1 cellular context compared by ENCODE assay signal in the genomic region with DNA sequence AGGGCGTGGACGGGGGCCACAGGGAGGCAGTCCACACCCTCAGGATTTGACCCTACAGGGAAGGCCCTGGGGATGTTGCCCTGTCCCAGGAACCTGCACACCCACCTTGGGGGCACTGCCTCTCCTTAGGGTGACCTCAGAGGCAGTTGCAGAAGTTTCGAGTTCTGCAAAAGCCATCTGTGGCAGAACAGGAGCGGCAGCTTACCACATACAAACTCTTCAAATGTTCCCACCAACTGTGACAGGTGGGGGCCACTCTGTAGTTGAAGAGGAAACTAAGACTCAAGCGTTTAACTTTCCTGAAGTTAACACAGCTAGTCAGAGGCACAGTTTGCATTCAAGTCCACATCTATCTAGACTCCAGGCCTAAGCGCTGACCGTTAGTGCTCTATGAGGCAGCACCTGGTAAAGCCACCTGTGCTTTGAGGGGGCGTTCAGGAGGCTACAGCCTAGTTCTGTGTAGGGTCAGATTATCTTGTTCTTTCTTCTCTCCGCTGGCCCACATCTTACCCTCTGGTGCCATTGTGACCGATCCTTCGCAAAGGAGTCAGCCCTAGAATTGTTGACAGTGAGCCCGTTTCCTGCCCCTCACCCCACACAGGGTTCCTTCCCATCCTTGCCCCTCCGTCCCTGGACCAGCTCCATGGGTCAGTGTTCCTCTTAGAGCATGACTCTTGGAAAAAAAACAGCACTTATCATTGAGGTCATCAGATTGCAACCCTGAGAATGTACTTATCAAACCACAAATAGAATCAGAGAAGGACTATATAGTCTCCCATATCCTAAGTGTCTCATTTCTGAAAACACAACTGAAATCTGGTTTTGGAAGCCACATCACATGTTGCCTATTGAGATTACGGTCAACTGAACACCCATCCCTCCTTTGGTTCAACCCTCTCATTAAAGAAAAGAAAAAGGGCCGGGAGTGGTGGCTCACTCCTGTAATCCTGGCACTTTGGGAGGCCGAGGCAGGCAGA.
TF ChIP-seq lines count a peak whose summit lies in the region.

No MANE protein-coding gene starts in this region.

TF ChIP-seq in GM23338, 12 proteins besides CTCF, POLR2A, EP300 and RAD21 (continued from another document):
- TF ChIP-seq, protein P1, sequence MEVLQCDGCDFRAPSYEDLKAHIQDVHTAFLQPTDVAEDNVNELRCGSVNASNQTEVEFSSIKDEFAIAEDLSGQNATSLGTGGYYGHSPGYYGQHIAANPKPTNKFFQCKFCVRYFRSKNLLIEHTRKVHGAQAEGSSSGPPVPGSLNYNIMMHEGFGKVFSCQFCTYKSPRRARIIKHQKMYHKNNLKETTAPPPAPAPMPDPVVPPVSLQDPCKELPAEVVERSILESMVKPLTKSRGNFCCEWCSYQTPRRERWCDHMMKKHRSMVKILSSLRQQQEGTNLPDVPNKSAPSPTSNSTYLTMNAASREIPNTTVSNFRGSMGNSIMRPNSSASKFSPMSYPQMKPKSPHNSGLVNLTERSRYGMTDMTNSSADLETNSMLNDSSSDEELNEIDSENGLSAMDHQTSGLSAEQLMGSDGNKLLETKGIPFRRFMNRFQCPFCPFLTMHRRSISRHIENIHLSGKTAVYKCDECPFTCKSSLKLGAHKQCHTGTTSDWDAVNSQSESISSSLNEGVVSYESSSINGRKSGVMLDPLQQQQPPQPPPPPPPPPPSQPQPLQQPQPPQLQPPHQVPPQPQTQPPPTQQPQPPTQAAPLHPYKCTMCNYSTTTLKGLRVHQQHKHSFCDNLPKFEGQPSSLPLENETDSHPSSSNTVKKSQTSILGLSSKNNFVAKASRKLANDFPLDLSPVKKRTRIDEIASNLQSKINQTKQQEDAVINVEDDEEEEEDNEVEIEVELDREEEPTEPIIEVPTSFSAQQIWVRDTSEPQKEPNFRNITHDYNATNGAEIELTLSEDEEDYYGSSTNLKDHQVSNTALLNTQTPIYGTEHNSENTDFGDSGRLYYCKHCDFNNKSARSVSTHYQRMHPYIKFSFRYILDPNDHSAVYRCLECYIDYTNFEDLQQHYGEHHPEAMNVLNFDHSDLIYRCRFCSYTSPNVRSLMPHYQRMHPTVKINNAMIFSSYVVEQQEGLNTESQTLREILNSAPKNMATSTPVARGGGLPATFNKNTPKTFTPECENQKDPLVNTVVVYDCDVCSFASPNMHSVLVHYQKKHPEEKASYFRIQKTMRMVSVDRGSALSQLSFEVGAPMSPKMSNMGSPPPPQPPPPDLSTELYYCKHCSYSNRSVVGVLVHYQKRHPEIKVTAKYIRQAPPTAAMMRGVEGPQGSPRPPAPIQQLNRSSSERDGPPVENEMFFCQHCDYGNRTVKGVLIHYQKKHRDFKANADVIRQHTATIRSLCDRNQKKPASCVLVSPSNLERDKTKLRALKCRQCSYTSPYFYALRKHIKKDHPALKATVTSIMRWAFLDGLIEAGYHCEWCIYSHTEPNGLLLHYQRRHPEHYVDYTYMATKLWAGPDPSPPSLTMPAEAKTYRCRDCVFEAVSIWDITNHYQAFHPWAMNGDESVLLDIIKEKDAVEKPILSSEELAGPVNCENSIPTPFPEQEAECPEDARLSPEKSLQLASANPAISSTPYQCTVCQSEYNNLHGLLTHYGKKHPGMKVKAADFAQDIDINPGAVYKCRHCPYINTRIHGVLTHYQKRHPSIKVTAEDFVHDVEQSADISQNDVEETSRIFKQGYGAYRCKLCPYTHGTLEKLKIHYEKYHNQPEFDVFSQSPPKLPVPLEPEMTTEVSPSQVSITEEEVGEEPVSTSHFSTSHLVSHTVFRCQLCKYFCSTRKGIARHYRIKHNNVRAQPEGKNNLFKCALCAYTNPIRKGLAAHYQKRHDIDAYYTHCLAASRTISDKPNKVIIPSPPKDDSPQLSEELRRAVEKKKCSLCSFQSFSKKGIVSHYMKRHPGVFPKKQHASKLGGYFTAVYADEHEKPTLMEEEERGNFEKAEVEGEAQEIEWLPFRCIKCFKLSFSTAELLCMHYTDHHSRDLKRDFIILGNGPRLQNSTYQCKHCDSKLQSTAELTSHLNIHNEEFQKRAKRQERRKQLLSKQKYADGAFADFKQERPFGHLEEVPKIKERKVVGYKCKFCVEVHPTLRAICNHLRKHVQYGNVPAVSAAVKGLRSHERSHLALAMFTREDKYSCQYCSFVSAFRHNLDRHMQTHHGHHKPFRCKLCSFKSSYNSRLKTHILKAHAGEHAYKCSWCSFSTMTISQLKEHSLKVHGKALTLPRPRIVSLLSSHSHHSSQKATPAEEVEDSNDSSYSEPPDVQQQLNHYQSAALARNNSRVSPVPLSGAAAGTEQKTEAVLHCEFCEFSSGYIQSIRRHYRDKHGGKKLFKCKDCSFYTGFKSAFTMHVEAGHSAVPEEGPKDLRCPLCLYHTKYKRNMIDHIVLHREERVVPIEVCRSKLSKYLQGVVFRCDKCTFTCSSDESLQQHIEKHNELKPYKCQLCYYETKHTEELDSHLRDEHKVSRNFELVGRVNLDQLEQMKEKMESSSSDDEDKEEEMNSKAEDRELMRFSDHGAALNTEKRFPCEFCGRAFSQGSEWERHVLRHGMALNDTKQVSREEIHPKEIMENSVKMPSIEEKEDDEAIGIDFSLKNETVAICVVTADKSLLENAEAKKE (CRISPR knock-in tag; IDR thresholded peaks at IDR 0.05) = no peak
- TF ChIP-seq ZNF114 (CRISPR knock-in tag; IDR thresholded peaks at IDR 0.05) (no peak), JUNB (IDR thresholded peaks at IDR 0.05; ENCODE audit: unreplicated experiment) (no peak), REST (IDR thresholded peaks at IDR 0.05; ENCODE audit: unreplicated experiment) (no peak), ZNF331 (CRISPR knock-in tag; IDR thresholded peaks at IDR 0.05; ENCODE audit: low read depth) (no peak), NANOG (IDR thresholded peaks at IDR 0.05; ENCODE audit: borderline replicate concordance) (no peak), CREB1 (CRISPR knock-in tag; IDR thresholded peaks at IDR 0.05; ENCODE audit: low read depth) (no peak), STAT1 (IDR thresholded peaks at IDR 0.05; ENCODE audit: unreplicated experiment) (no peak), POLR2AphosphoS5 (IDR thresholded peaks at IDR 0.05; ENCODE audit: low read depth) (no peak)
